In the genomic region with DNA sequence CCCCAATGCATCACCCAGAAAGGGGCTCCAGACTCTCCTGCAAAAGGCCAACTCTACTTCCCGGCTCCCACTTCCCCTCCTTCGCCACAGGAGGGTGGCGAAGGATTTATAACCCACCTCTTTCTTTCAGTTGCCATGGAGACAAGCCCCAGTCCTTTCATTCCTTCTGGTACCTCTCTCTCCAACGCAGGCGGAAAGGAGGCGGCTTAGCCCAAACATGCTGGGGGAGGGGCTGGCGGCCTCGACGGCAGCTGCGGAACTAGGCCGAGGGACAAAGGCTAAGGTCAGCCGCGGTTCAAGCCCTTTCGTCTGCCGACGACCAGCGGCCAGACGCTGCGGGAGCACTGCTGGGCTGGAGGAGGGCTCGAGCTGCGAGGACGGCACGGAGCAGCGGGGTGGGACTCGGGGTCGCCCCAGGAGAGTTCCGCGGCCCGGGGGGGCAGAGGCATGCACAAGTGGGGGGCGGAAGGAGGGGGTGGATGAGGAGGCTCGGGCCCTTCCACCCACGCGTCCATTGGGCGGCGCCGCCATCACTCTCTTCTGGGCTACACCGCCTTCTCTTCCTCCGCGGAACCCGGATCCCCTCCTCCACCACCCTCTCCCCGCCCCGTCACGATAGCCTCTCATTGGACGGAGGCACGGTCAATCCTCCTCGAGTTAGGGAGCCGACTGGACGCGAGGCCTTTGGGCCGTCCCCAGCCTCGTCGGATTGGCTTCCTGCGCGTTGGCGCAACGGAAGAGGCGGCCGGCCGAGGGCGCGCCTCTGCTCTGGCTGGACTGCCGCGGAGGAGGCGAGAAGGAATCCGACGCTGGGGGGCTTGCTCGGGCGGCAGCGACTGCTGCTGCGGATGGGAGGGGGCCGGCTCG, we compare ENCODE assay signal across 8 cellular contexts. TPM values are rescaled to one million over a fixed set of nuclear protein-coding genes. Genes with fewer than 3 reads are reported as not detected.
DNase-seq lines count a peak whose midpoint lies in the region; ATAC-seq and TF ChIP-seq lines count a peak whose summit lies in the region.

TSS of gene PANK2 (plus strand) at position 766 of the 867 bp plus-strand sequence.

- H3K9me3 ChIP-seq in ectodermal cell (ENCODE audit: control insufficient read depth, low read length) (no peaks in the 10 kb centered on the region), lower lobe of right lung (no peaks in the 10 kb centered on the region)

- TF ChIP-seq CTCF in lower lobe of right lung (IDR thresholded peaks at IDR 0.05), result peak; percentile 37

- 0 to 1% methylated on average over 72 of the region's 72 CpGs for WGBS in ectodermal cell, 2 experiments

- intact Hi-C loops in lower lobe of right lung (cut with DNase I), result no loop called here

- H3K4me3 ChIP-seq in ectodermal cell (ENCODE audit: insufficient read depth, low read depth, low read length) (peak within 1 kb of the TSS; percentile 70), lower lobe of right lung (peak within 1 kb of the TSS; percentile 92)

- peaks cover 14% of the 10 kb centered on the region for H3K4me1 ChIP-seq in ectodermal cell (ENCODE audit: control insufficient read depth, insufficient read depth, low read length)
- peaks cover 45% of the 10 kb centered on the region for H3K4me1 ChIP-seq in lower lobe of right lung

- DNase-seq in COLO829 (ENCODE audit: low spot score) (peak; percentile 100), HS-5 (ENCODE audit: low read depth) (peak; percentile 95), NK-92 (lab: John Stamatoyannopoulos, UW; ENCODE audit: unreplicated experiment) (peak; percentile 82), lower lobe of right lung (peak; percentile 99)
- peak; percentile 92 to 96 for DNase-seq in activated CD8-positive, alpha-beta memory T cell treated with anti-CD3 and anti-CD28 coated beads for 1 hour (ENCODE audit: extremely low read depth in 1 of 2, low read depth in 1 of 2)
- DNase-seq in stimulated activated CD4-positive, alpha-beta T cell treated with anti-CD3 and anti-CD28 coated beads, TNF-alpha, amount 100 ng/mL, for 24 hours (ENCODE audit: low read depth in 3 of 3), result peak; percentile 92 to 98 (median 94)

- H3K27ac ChIP-seq in ectodermal cell (ENCODE audit: insufficient read depth, low read depth, low read length, poor library complexity, severe bottlenecking) (peak within 1 kb of the TSS; percentile 98), lower lobe of right lung (peak within 1 kb of the TSS; percentile 98)

- H3K27me3 ChIP-seq in ectodermal cell (ENCODE audit: control insufficient read depth, insufficient read depth, low read length, poor library complexity, severe bottlenecking), result no peaks in the 10 kb centered on the region
- no peaks in the 10 kb centered on the region for H3K27me3 ChIP-seq in lower lobe of right lung (ENCODE audit: low read depth)

- H3K36me3 ChIP-seq in ectodermal cell (ENCODE audit: control insufficient read depth, insufficient read depth, low read length) (no peaks in the 10 kb centered on the region), lower lobe of right lung (no peaks in the 10 kb centered on the region)

- ATAC-seq in GM19468 (IDR thresholded peaks at IDR 0.05; ENCODE audit: extremely low read depth, unreplicated experiment) (peak; percentile 83), lower lobe of right lung (peak; percentile 98 to 99)

RNA-seq across cellular contexts. Expression of gene PANK2, which starts in this region (rescaled TPM):
- polyA plus RNA-seq in ectodermal cell (2013, experiment 1 of 4), result 40.6 TPM
- 47.1 TPM for polyA plus RNA-seq in ectodermal cell (2013, experiment 2 of 4)
- 39.3 TPM for polyA plus RNA-seq in ectodermal cell (2013, experiment 3 of 4)
- 38.9 TPM for polyA plus RNA-seq in ectodermal cell (2013, experiment 4 of 4)
- 39.1 TPM for total RNA-seq in lower lobe of right lung

Comparison
In these comparisons a context has a peak if more than half of its experiments do, and no peak if none do; other contexts are left out.
1. Peak in every context shown above with its lines: DNase-seq, ATAC-seq, H3K4me3 ChIP-seq and H3K27ac ChIP-seq.